In the genomic region with DNA sequence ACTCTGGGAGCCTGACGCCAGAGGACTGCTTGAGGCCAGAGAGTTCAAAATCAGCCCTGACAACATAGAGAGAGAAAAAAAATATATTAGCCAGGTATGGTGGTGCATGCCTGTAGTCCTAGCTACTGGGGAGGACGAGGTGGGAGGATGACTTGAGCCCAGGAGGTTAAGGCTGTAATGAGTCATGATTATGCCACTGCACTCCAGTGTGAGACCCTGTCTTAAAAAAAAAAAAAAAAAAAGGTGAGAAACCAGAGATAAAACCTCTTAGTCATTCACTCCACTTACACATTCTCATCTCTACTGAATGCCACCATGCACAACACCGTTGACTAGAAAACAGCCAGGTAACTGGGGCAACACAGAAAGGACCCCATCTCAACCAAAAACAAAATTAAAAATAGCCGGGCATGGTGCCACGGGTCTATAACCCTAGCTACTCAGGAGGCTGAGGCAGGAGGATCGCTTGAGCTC, we compare ENCODE assay signal across 12 cellular contexts.
A peak's percentile ranks its signal among the peaks of the same experiment; 100 is the strongest.
DNase-seq lines count a peak whose midpoint lies in the region; ATAC-seq, FAIRE-seq and TF ChIP-seq lines count a peak whose summit lies in the region.
"Had no signal": no experiment of that assay in that cellular context is flagged by ENCODE, and none has a peak within 500 bp of the region (broad histone marks: within the 10 kb centered on the region; RNA-seq: fewer than 3 reads in every experiment).

No MANE protein-coding gene starts in this region.

- peak; percentile 95 for ATAC-seq in activated CD4-positive, alpha-beta T cell treated with anti-CD3 and anti-CD28 coated beads for 36 hours
- ATAC-seq in stimulated activated naive B cell treated with anti-CD40 and anti-IgM and Interleukin-4, amounts not matched to agents 10 μg/mL and 1 μg/mL and 100 μg/mL, for 72 hours (replicated peaks) = peak; percentile 38 to 47
- ATAC-seq: naive thymus-derived CD8-positive, alpha-beta T cell had no signal

- no peak overlapping the region for H3K4me2 ChIP-seq in astrocyte (ENCODE audit: low read length)
- H3K4me2 ChIP-seq: A549, hepatocyte had no signal

- H3K27me3 ChIP-seq in astrocyte (ENCODE audit: insufficient read depth, low read length) = no peaks in the 10 kb centered on the region
- H3K27me3 ChIP-seq: hepatocyte had no signal

- CTCF ChIA-PET in activated CD4-positive, alpha-beta T cell treated with anti-CD3 and anti-CD28 coated beads for 36 hours (lab: Charles Lee) = interaction anchor here (0.6 to 1.8 kb wide), 2 partner anchors 15 to 193 kb away, joined by 3 to 6 read pairs; no protein-coding TSS in a partner anchor

- peaks cover 30% of the 10 kb centered on the region for H3K4me1 Mint-ChIP-seq in activated CD4-positive, alpha-beta T cell treated with anti-CD3 and anti-CD28 coated beads for 36 hours
- H3K4me1 Mint-ChIP-seq in astrocyte (ENCODE audit: low read depth, unreplicated experiment) (peaks cover 18% of the 10 kb centered on the region), CD14-positive monocyte (peaks cover 27% of the 10 kb centered on the region), osteocyte (ENCODE audit: unreplicated experiment) (peaks cover 9% of the 10 kb centered on the region)
- peaks cover 28 to 65% of the 10 kb centered on the region in 2 donors for H3K4me1 Mint-ChIP-seq in stimulated activated naive B cell treated with anti-CD40 and anti-IgM and Interleukin-4, amounts not matched to agents 10 μg/mL and 1 μg/mL and 100 μg/mL, for 72 hours

- no peak overlapping the region for H3K4me3 Mint-ChIP-seq in activated CD4-positive, alpha-beta T cell treated with anti-CD3 and anti-CD28 coated beads for 36 hours
- no peak overlapping the region for H3K4me3 Mint-ChIP-seq in astrocyte (ENCODE audit: unreplicated experiment)
- H3K4me3 Mint-ChIP-seq in stimulated activated naive B cell treated with anti-CD40 and anti-IgM and Interleukin-4, amounts not matched to agents 10 μg/mL and 1 μg/mL and 100 μg/mL, for 72 hours = peak overlapping the region in 1 of 2 donors; percentile 59
- no peak overlapping the region for H3K4me3 Mint-ChIP-seq in CD14-positive monocyte
- no peak overlapping the region for H3K4me3 Mint-ChIP-seq in osteocyte (ENCODE audit: unreplicated experiment)

- DNase-seq in activated CD4-positive, alpha-beta T cell treated with anti-CD3 and anti-CD28 coated beads for 36 hours = peak; percentile 57
- no peak for DNase-seq in activated CD4-positive, alpha-beta T cell treated with anti-CD3 and anti-CD28 coated beads, Interleukin-2, amount 50 U/mL, for 1 hour
- DNase-seq in M059J (ENCODE audit: low read depth) (peak; percentile 60), astrocyte (ENCODE audit: low read depth) (no peak), CD14-positive monocyte (ENCODE audit: low spot score) (no peak), NCI-H345 (lab: John Stamatoyannopoulos, UW) (no peak), osteocyte (ENCODE audit: extremely low spot score, unreplicated experiment) (no peak)
- no peak for DNase-seq in stimulated activated naive B cell treated with anti-CD40 and anti-IgM and Interleukin-4, amounts not matched to agents 10 μg/mL and 1 μg/mL and 100 μg/mL, for 72 hours
- DNase-seq: caudate nucleus had no signal

- no peak overlapping the region for H3K9ac ChIP-seq in astrocyte (ENCODE audit: low read length)

- H3K4me3 ChIP-seq in astrocyte (ENCODE audit: insufficient read depth, low read depth, low read length) = no peak overlapping the region
- H3K4me3 ChIP-seq: A549, hepatocyte had no signal

- peaks cover 45% of the 10 kb centered on the region for H3K36me3 Mint-ChIP-seq in activated CD4-positive, alpha-beta T cell treated with anti-CD3 and anti-CD28 coated beads for 36 hours (ENCODE audit: low read depth)
- H3K36me3 Mint-ChIP-seq in astrocyte (ENCODE audit: low read depth, unreplicated experiment) (peaks cover 46% of the 10 kb centered on the region), CD14-positive monocyte (peaks cover 39 to 51% of the 10 kb centered on the region in 2 donors), osteocyte (ENCODE audit: unreplicated experiment) (peaks cover 31% of the 10 kb centered on the region)
- H3K36me3 Mint-ChIP-seq in stimulated activated naive B cell treated with anti-CD40 and anti-IgM and Interleukin-4, amounts not matched to agents 10 μg/mL and 1 μg/mL and 100 μg/mL, for 72 hours = peaks cover 30 to 64% of the 10 kb centered on the region in 2 donors

- TF ChIP-seq CTCF in astrocyte (IDR thresholded peaks at IDR 0.05; ENCODE audit: insufficient read depth, low read depth, low read length) (no peak), CD14-positive monocyte (IDR thresholded peaks at IDR 0.05) (no peak), osteocyte (IDR thresholded peaks at IDR 0.05) (no peak)

- peak overlapping the region; percentile 68 for H3K27ac Mint-ChIP-seq in activated CD4-positive, alpha-beta T cell treated with anti-CD3 and anti-CD28 coated beads for 36 hours
- H3K27ac Mint-ChIP-seq in astrocyte (ENCODE audit: unreplicated experiment) (peak overlapping the region; percentile 93), CD14-positive monocyte (peak overlapping the region in 2 of 7 donors; percentile 11 to 76), osteocyte (ENCODE audit: unreplicated experiment) (no peak overlapping the region)
- peak overlapping the region; percentile 86 for H3K27ac Mint-ChIP-seq in stimulated activated naive B cell treated with anti-CD40 and anti-IgM and Interleukin-4, amounts not matched to agents 10 μg/mL and 1 μg/mL and 100 μg/mL, for 72 hours

- intact Hi-C loops in activated CD4-positive, alpha-beta T cell treated with anti-CD3 and anti-CD28 coated beads for 36 hours (cut with DNase I, micrococcal nuclease) = loop anchor here (1.0 to 5.0 kb wide), 7 partner anchors 14 to 99 kb away; no protein-coding TSS in a partner anchor
- intact Hi-C loops in CD14-positive monocyte (cut with micrococcal nuclease) = no loop called here

- H3K36me3 ChIP-seq in astrocyte (ENCODE audit: insufficient read depth, low read length) = peaks cover 6% of the 10 kb centered on the region

- H3K27me3 Mint-ChIP-seq in activated CD4-positive, alpha-beta T cell treated with anti-CD3 and anti-CD28 coated beads for 36 hours = no peaks in the 10 kb centered on the region
- H3K27me3 Mint-ChIP-seq in astrocyte (ENCODE audit: low read depth, unreplicated experiment) = no peaks in the 10 kb centered on the region
- no peaks in the 10 kb centered on the region for H3K27me3 Mint-ChIP-seq in stimulated activated naive B cell treated with anti-CD40 and anti-IgM and Interleukin-4, amounts not matched to agents 10 μg/mL and 1 μg/mL and 100 μg/mL, for 72 hours
- H3K27me3 Mint-ChIP-seq in CD14-positive monocyte (ENCODE audit: low read depth in 3 of 3) = peaks cover 0 to 2% (median 0%) of the 10 kb centered on the region in 3 donors
- no peaks in the 10 kb centered on the region for H3K27me3 Mint-ChIP-seq in osteocyte (ENCODE audit: unreplicated experiment)
- H3K27me3 Mint-ChIP-seq: naive thymus-derived CD8-positive, alpha-beta T cell had no signal

- H3K9me3 ChIP-seq in astrocyte (ENCODE audit: insufficient read depth, low read depth, low read length) = no peaks in the 10 kb centered on the region
- H3K9me3 ChIP-seq: A549 had no signal

- POLR2A ChIA-PET in activated CD4-positive, alpha-beta T cell treated with anti-CD3 and anti-CD28 coated beads for 36 hours (lab: Charles Lee) = interaction anchor here (0.7 kb wide), 1 partner anchor 205 kb away, joined by 3 read pairs; no protein-coding TSS in a partner anchor

- no peak overlapping the region for H3K27ac ChIP-seq in astrocyte (ENCODE audit: low read depth, low read length)
- H3K27ac ChIP-seq: A549, hepatocyte had no signal

- no peaks in the 10 kb centered on the region for H3K4me1 ChIP-seq in astrocyte (ENCODE audit: insufficient read depth, low read length)

- no peaks in the 10 kb centered on the region for H4K20me1 ChIP-seq in astrocyte (ENCODE audit: insufficient read depth, low read length)

- no peak overlapping the region for H2AFZ ChIP-seq in astrocyte (ENCODE audit: low read depth, low read length)
- H2AFZ ChIP-seq: hepatocyte had no signal

- peaks cover 4% of the 10 kb centered on the region for H3K9me3 Mint-ChIP-seq in activated CD4-positive, alpha-beta T cell treated with anti-CD3 and anti-CD28 coated beads for 36 hours (ENCODE audit: low read depth)
- H3K9me3 Mint-ChIP-seq in astrocyte (ENCODE audit: unreplicated experiment) (peaks cover 6% of the 10 kb centered on the region), CD14-positive monocyte (no peaks in the 10 kb centered on the region), osteocyte (ENCODE audit: unreplicated experiment) (no peaks in the 10 kb centered on the region)
- H3K9me3 Mint-ChIP-seq in stimulated activated naive B cell treated with anti-CD40 and anti-IgM and Interleukin-4, amounts not matched to agents 10 μg/mL and 1 μg/mL and 100 μg/mL, for 72 hours = peaks cover 0 to 1% of the 10 kb centered on the region in 2 donors

- H3K79me2 ChIP-seq in astrocyte (ENCODE audit: insufficient read depth, low read length) = no peaks in the 10 kb centered on the region

- no peak for FAIRE-seq in astrocyte (lab: Jason Lieb, UNC)
- FAIRE-seq: A549 had no signal

Comparison
In these comparisons a context has a peak if more than half of its experiments do, and no peak if none do; other contexts are left out.
1. DNase-seq: peak in activated CD4-positive, alpha-beta T cell treated with anti-CD3 and anti-CD28 coated beads for 36 hours (single experiment) and M059J (single experiment); none in activated CD4-positive, alpha-beta T cell treated with anti-CD3 and anti-CD28 coated beads, Interleukin-2, amount 50 U/mL, for 1 hour (single experiment), astrocyte (single experiment), stimulated activated naive B cell treated with anti-CD40 and anti-IgM and Interleukin-4, amounts not matched to agents 10 μg/mL and 1 μg/mL and 100 μg/mL, for 72 hours (single experiment), CD14-positive monocyte (single experiment), NCI-H345 (single experiment) and osteocyte (single experiment).
2. intact Hi-C loops: an anchor here in activated CD4-positive, alpha-beta T cell treated with anti-CD3 and anti-CD28 coated beads for 36 hours (1.0 to 5.0 kb wide); none called in CD14-positive monocyte.